Comparison of ENCODE assay signal across 25 cellular contexts in the genomic region with DNA sequence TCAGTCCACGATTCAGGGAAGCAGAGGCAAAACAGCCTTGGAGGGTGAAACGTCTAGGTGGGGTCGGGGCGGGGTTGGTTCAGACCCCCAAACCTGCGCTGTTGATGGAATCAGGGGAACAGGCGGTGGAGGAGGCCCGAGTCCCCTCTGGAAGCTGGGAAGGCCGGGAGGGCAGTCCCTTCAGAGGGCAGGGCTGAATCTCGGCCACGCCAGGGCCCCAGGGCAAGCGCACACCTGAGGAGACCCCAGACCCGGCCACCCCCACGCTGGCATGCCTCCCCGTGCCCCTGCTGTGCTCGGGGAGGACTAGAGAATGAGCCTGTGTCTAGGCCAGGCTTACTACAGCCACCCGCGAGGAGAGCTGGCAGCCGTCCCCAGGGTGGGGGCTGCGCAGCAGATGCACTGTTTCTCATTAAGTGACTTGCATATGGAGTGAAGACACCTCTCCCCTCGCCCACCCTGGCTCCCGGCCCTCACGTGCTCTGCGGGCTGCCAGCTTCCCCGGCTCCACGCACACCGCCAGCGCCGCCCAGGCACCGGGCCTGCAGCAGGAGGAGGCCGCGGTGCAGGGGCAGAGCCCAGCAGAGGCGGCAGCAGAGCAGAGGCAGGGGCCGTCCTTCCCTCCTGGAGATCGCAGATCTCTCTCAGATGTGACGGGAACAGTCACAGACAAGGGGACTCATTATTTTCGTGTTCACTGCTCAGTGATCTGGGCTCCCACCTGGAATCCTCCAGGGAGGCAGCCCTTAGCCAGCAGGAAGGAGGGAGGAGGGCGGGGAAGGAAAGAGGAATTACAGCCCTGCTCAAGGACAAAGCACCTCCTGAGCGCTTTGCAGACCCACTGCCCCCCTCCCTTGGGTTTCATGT. TPM values are rescaled to one million over a fixed set of nuclear protein-coding genes. Genes with fewer than 3 reads are reported as not detected.
DNase-seq lines count a peak whose midpoint lies in the region; ATAC-seq and TF ChIP-seq lines count a peak whose summit lies in the region.
"Had no signal": no experiment of that assay in that cellular context is flagged by ENCODE, and none has a peak within 500 bp of the region (broad histone marks: within the 10 kb centered on the region; RNA-seq: fewer than 3 reads in every experiment).

No MANE protein-coding gene starts in this region.

- H3K4me1 ChIP-seq in GM23338 (ENCODE audit: insufficient read depth): peaks cover 10% of the 10 kb centered on the region
- H3K4me1 ChIP-seq in HUES64 (ENCODE audit: insufficient read depth, low read length): peaks cover 4% of the 10 kb centered on the region; the same call in 1 of the 2 replicates
- peaks cover 13% of the 10 kb centered on the region for H3K4me1 ChIP-seq in endodermal cell (ENCODE audit: control insufficient read depth, insufficient read depth, low read length)
- H3K4me1 ChIP-seq: adrenal gland, psoas muscle, thyroid gland had no signal

- TF ChIP-seq CTCF in GM23338 (conservative IDR thresholded peaks at IDR 0.05; ENCODE audit: low read depth in 2 of 2): 0 out of 4 replicates have a peak, but pooled peaks of 1 of the 2 experiments have one; percentile 5
- no peak for TF ChIP-seq CTCF in endodermal cell (conservative IDR thresholded peaks at IDR 0.05)
- no peak for TF ChIP-seq CTCF in nephron progenitor cell (IDR thresholded peaks at IDR 0.05)

- H3K9me3 Mint-ChIP-seq in GM23338 (no peaks in the 10 kb centered on the region), endodermal cell (no peaks in the 10 kb centered on the region), nephron progenitor cell (no peaks in the 10 kb centered on the region)

- H3K9me3 ChIP-seq in HUES64 (ENCODE audit: insufficient read depth, low read depth, low read length) (no peaks in the 10 kb centered on the region), endodermal cell (ENCODE audit: control insufficient read depth, low read length) (no peaks in the 10 kb centered on the region)
- H3K9me3 ChIP-seq: adrenal gland, psoas muscle, thyroid gland had no signal

- H3K27ac Mint-ChIP-seq in GM23338: no peak overlapping the region
- H3K27ac Mint-ChIP-seq in endodermal cell: no peak overlapping the region
- H3K27ac Mint-ChIP-seq in nephron progenitor cell: no peak overlapping the region
- H3K27ac Mint-ChIP-seq: activated naive CD4-positive, alpha-beta T cell treated with anti-CD3 and anti-CD28 coated beads for 36 hours; stimulated activated naive CD8-positive, alpha-beta T cell treated with anti-CD3 and anti-CD28 coated beads, Interleukin-15, Interleukin-2, amounts not matched to agents 100 ng/mL and 50 ng/mL, for 24 hours had no signal

- ATAC-seq in GM23338 (peak; percentile 92), HG03442 (IDR thresholded peaks at IDR 0.05; ENCODE audit: unreplicated experiment) (no peak), GM21786 (IDR thresholded peaks at IDR 0.05; ENCODE audit: unreplicated experiment) (no peak)
- ATAC-seq: left cardiac atrium, psoas muscle had no signal

- H3K9ac ChIP-seq in HUES64 (ENCODE audit: low read depth, low read length): 0 out of 2 replicates have a peak overlapping the region, but pooled peaks have one; percentile 15
- H3K9ac ChIP-seq in endodermal cell (ENCODE audit: extremely low read depth, low read length, poor library complexity, severe bottlenecking): no peak overlapping the region

- H3K4me3 ChIP-seq in GM23338 (no peak overlapping the region), HUES64 (ENCODE audit: low read length) (no peak overlapping the region), endodermal cell (ENCODE audit: low read length) (no peak overlapping the region)
- H3K4me3 ChIP-seq: adrenal gland, psoas muscle, thyroid gland had no signal

- peak; percentile 69 for DNase-seq in GM23338 (ENCODE audit: low spot score)
- peak; percentile 81 for DNase-seq in endodermal cell
- DNase-seq in nephron progenitor cell: peak; percentile 38
- DNase-seq in NCI-H1092 (lab: John Stamatoyannopoulos, UW): no peak
- DNase-seq in T1000 (lab: John Stamatoyannopoulos, UW): no peak
- DNase-seq: activated CD4-positive, alpha-beta T cell treated with anti-CD3 and anti-CD28 coated beads, Interleukin-2, amount 50 U/mL, for 48 hours; activated naive CD4-positive, alpha-beta T cell treated with anti-CD3 and anti-CD28 coated beads for 36 hours; adrenal gland; effector CD8-positive, alpha-beta T cell; KBM-7; left cardiac atrium; mammary epithelial cell; NCI-H2081 treated with DMSO at 0.1 percent for 48 hours; nucleus accumbens; psoas muscle; stimulated activated CD4-positive, alpha-beta T cell treated with anti-CD3 and anti-CD28 coated beads, Interleukin-15, amount 100 ng/mL, for 24 hours; T-helper 1 cell; thyroid gland had no signal

- peak overlapping the region; percentile 43; the same call in 1 of the 2 replicates for H3K4me2 ChIP-seq in GM23338

- H3K4me1 Mint-ChIP-seq in GM23338: peaks cover 23% of the 10 kb centered on the region
- H3K4me1 Mint-ChIP-seq in endodermal cell: peaks cover 14% of the 10 kb centered on the region
- peaks cover 36% of the 10 kb centered on the region for H3K4me1 Mint-ChIP-seq in nephron progenitor cell
- H3K4me1 Mint-ChIP-seq: brain had no signal

- H3K27me3 Mint-ChIP-seq in GM23338 (ENCODE audit: insufficient read depth, low read depth, poor library complexity) (peaks cover 2% of the 10 kb centered on the region), endodermal cell (ENCODE audit: insufficient read depth) (peaks cover 3% of the 10 kb centered on the region), nephron progenitor cell (ENCODE audit: low read depth, poor library complexity) (peaks cover 12% of the 10 kb centered on the region)

- no peaks in the 10 kb centered on the region for H3K36me3 Mint-ChIP-seq in GM23338 (ENCODE audit: low read depth)
- H3K36me3 Mint-ChIP-seq in endodermal cell (ENCODE audit: low read depth): no peaks in the 10 kb centered on the region
- H3K36me3 Mint-ChIP-seq in nephron progenitor cell (ENCODE audit: low read depth): no peaks in the 10 kb centered on the region
- H3K36me3 Mint-ChIP-seq: brain had no signal

- H3F3A ChIP-seq in GM23338 (replicated peaks; ENCODE audit: low read depth): 0 out of 2 replicates have a peak, but pooled peaks cover 3% of the 10 kb centered on the region

- H3K27me3 ChIP-seq in GM23338 (ENCODE audit: insufficient read depth) (no peaks in the 10 kb centered on the region), HUES64 (ENCODE audit: insufficient read depth, low read length) (no peaks in the 10 kb centered on the region; the same call in 1 of the 2 replicates), endodermal cell (ENCODE audit: control insufficient read depth, insufficient read depth, low read length, poor library complexity, severe bottlenecking) (no peaks in the 10 kb centered on the region)
- H3K27me3 ChIP-seq: adrenal gland, thyroid gland had no signal

- H4K20me1 ChIP-seq in GM23338 (replicated peaks; ENCODE audit: insufficient read depth): no peaks in the 10 kb centered on the region

- WGBS in HUES64: 66% methylated on average over 38 of the region's 38 CpGs
- 79 to 83% methylated on average over 28 to 38 of the region's 38 CpGs for WGBS in endodermal cell (ENCODE audit: insufficient coverage in 1 of 2, insufficient read length in 1 of 2), 2 experiments

- H3K27ac ChIP-seq in GM23338 (ENCODE audit: low read depth) (no peak overlapping the region), HUES64 (ENCODE audit: low read depth, low read length) (no peak overlapping the region), endodermal cell (ENCODE audit: low read depth, low read length) (no peak overlapping the region)
- H3K27ac ChIP-seq: adrenal gland, psoas muscle, thyroid gland had no signal

- H2AFZ ChIP-seq in GM23338: peak overlapping the region; percentile 92

- H3K9me2 ChIP-seq in GM23338 (ENCODE audit: insufficient read depth): peaks cover 12% of the 10 kb centered on the region

- H3K4me3 Mint-ChIP-seq in GM23338 (no peak overlapping the region), endodermal cell (no peak overlapping the region), nephron progenitor cell (no peak overlapping the region)
- H3K4me3 Mint-ChIP-seq: activated naive CD4-positive, alpha-beta T cell treated with anti-CD3 and anti-CD28 coated beads for 36 hours; brain; stimulated activated naive CD8-positive, alpha-beta T cell treated with anti-CD3 and anti-CD28 coated beads, Interleukin-15, Interleukin-2, amounts not matched to agents 100 ng/mL and 50 ng/mL, for 24 hours had no signal

- H3K36me3 ChIP-seq in GM23338 (ENCODE audit: insufficient read depth): no peaks in the 10 kb centered on the region
- H3K36me3 ChIP-seq in HUES64 (ENCODE audit: insufficient read depth, low read length): no peaks in the 10 kb centered on the region
- H3K36me3 ChIP-seq in endodermal cell (ENCODE audit: control insufficient read depth, insufficient read depth, low read length): no peaks in the 10 kb centered on the region
- H3K36me3 ChIP-seq: adrenal gland, thyroid gland had no signal

- H3K79me2 ChIP-seq in GM23338 (replicated peaks; ENCODE audit: insufficient read depth): no peaks in the 10 kb centered on the region

TF ChIP-seq in GM23338, 12 proteins besides CTCF, POLR2A, EP300 and RAD21 (continues in another document):
- TF ChIP-seq EZH2phosphoT487 (IDR thresholded peaks at IDR 0.05; ENCODE audit: unreplicated experiment) (no peak), ETS1 (IDR thresholded peaks at IDR 0.05) (no peak), JUNB (IDR thresholded peaks at IDR 0.05; ENCODE audit: unreplicated experiment) (no peak), EZH2 (IDR thresholded peaks at IDR 0.05; ENCODE audit: low read depth, unreplicated experiment) (no peak)

RNA-seq across cellular contexts. Expression of gene OPCML, which starts 47.1 kb away (rescaled TPM):
- total RNA-seq in GM23338 (2014; rRNA removed; shearing (Covaris generic)): 2.4 and 4.4 TPM in 2 replicates
- polyA plus RNA-seq in GM23338 (2016; fragmentation: Nextera tagmentation; extraction: Ambion mirVana): 0.68 and 1.2 TPM in 2 replicates
- polyA plus RNA-seq in HUES64 (2013, experiment 1 of 2): 2.0 TPM
- 1.5 TPM for polyA plus RNA-seq in HUES64 (2013, experiment 2 of 2)
- under 1 TPM; 0.49 to 0.86 TPM for total RNA-seq in endodermal cell
- 2.0 TPM for polyA plus RNA-seq in endodermal cell (2013, experiment 1 of 2)
- polyA plus RNA-seq in endodermal cell (2013, experiment 2 of 2): 3.3 TPM
- total RNA-seq: activated naive CD4-positive, alpha-beta T cell treated with anti-CD3 and anti-CD28 coated beads for 36 hours; epithelial cell of proximal tubule; MCF 10A had no signal

Comparison
In these comparisons a context has a peak if more than half of its experiments do, and no peak if none do; other contexts are left out.
1. DNase-seq: peak in GM23338 (single experiment), endodermal cell (single experiment) and nephron progenitor cell (single experiment); none in NCI-H1092 (single experiment) and T1000 (single experiment).